ENCODE assay signal across 1 cellular context in genomic region chr11:100403817-100404216, GRCh38.
A peak's percentile ranks its signal among the peaks of the same experiment; 100 is the strongest.
TF ChIP-seq lines count a peak whose summit lies in the region.

No MANE protein-coding gene starts in this region.

TF ChIP-seq in GM23338, 12 proteins besides CTCF, POLR2A, EP300 and RAD21 (continued from another document):
- TF ChIP-seq ZNF462 (CRISPR knock-in tag; IDR thresholded peaks at IDR 0.05) (peak; percentile 49; the same call in 1 of the 2 replicates), EZH2 (IDR thresholded peaks at IDR 0.05; ENCODE audit: low read depth, unreplicated experiment) (no peak)
